24 cellular contexts compared by ENCODE assay signal in the genomic region with DNA sequence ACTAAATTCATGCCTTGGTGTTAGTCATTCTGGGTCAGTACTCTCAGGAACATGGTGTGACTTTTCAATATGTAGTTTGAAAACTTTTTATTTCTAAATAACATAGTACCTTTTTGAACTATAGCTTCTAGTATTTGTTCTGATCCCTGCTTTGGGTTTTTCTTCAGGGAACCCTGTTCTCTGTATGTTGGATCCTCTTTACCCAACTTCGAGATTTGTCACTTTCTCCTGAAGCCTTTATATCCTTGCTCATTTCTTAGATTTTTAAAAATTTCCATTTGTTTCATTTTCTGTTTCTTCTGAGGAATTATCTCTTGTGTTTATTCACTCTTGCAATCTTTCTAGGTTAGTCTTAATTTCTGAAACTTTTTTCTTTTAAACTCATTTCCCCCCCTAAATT.
"Had no signal": no experiment of that assay in that cellular context is flagged by ENCODE, and none has a peak within 500 bp of the region (broad histone marks: within the 10 kb centered on the region; RNA-seq: fewer than 3 reads in every experiment).

No MANE protein-coding gene starts in this region.

- H3K27ac ChIP-seq: stomach, suprapubic skin, testis, thoracic aorta, thyroid gland, tibial artery, tibial nerve, transverse colon, upper lobe of left lung, upper lobe of right lung, uterus, vagina had no signal

- H3K4me3 ChIP-seq: stomach, suprapubic skin, testis, thoracic aorta, thyroid gland, tibial artery, tibial nerve, transverse colon, upper lobe of left lung, upper lobe of right lung, uterus, vagina had no signal

- H3K9me3 ChIP-seq: suprapubic skin, testis, thoracic aorta, thyroid gland, upper lobe of left lung, upper lobe of right lung, uterus, vagina had no signal

- H3K4me1 ChIP-seq: stomach, suprapubic skin, testis, thyroid gland, tibial artery, tibial nerve, transverse colon, upper lobe of left lung, upper lobe of right lung, uterus, vagina had no signal

- DNase-seq: stimulated activated CD4-positive, alpha-beta T cell treated with anti-CD3 and anti-CD28 coated beads, Interleukin-2, amount 100 ng/mL, for 48 hours; stimulated activated CD4-positive, alpha-beta T cell treated with anti-CD3 and anti-CD28 coated beads, Interleukin-4, amount 100 ng/mL, for 1 hour; stimulated activated CD4-positive, alpha-beta T cell treated with anti-CD3 and anti-CD28 coated beads, Interleukin-4, amount 100 ng/mL, for 24 hours; stimulated activated CD4-positive, alpha-beta T cell treated with anti-CD3 and anti-CD28 coated beads, Interleukin-4, amount 100 ng/mL, for 4 hours; stimulated activated CD8-positive, alpha-beta memory T cell treated with anti-CD3 and anti-CD28 coated beads, Interleukin-4, amount 100 ng/mL, for 48 hours; stimulated activated naive B cell treated with anti-CD40 and anti-IgM and Interleukin-4, amounts not matched to agents 10 μg/mL and 1 μg/mL and 100 μg/mL, for 72 hours; stimulated activated naive CD4-positive, alpha-beta T cell; stimulated activated naive CD4-positive, alpha-beta T cell treated with Interleukin-2 at 50 U/mL for 16 hours; stimulated activated naive CD8-positive, alpha-beta T cell treated with anti-CD3 and anti-CD28 coated beads, Interleukin-15, amount 100 ng/mL, for 72 hours; stimulated activated naive CD8-positive, alpha-beta T cell treated with anti-CD3 and anti-CD28 coated beads, Interleukin-15, Interleukin-2, amounts not matched to agents 100 U/mL and 50 U/mL, for 24 hours; stomach; substantia nigra; testis; thyroid gland; tibial artery; transverse colon; trophoblast cell; upper lobe of left lung; upper lobe of right lung; uterus had no signal

- H3K36me3 ChIP-seq: stomach, suprapubic skin, thoracic aorta, thyroid gland, tibial artery, tibial nerve, transverse colon, upper lobe of left lung, upper lobe of right lung, uterus, vagina had no signal
